Comparison of ENCODE assay signal across 9 cellular contexts in the genomic region with DNA sequence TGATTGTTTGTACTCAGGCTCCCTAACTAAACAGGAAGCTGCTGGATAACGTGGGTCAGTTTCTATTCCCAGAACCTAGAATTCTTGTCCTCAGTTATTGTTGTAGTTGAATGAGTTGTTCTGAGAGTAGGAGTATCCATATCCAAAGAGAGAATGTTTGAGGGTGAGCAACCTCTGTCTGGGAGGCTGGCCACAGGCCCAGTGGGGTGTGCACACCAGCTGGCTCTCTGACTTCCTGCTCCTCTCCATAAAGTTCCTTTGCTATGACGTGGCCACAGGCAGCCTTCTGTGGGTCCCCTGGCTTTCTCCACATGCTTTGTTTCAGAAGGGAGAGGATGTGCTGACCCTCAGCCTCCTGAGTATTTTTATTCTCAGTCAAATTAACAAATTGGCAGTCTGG. TPM values are rescaled to one million over a fixed set of nuclear protein-coding genes. Genes with fewer than 3 reads are reported as not detected.
A peak's percentile ranks its signal among the peaks of the same experiment; 100 is the strongest.
DNase-seq lines count a peak whose midpoint lies in the region; ATAC-seq, FAIRE-seq and TF ChIP-seq lines count a peak whose summit lies in the region.
"Had no signal": no experiment of that assay in that cellular context is flagged by ENCODE, and none has a peak within 500 bp of the region (broad histone marks: within the 10 kb centered on the region; RNA-seq: fewer than 3 reads in every experiment).

No MANE protein-coding gene starts in this region.

- H3K36me3 ChIP-seq in heart right ventricle = no peaks in the 10 kb centered on the region

- H3K27ac ChIP-seq in heart right ventricle = no peak overlapping the region
- H3K27ac ChIP-seq: C4-2B had no signal

- no peak for TF ChIP-seq CTCF in heart right ventricle (IDR thresholded peaks at IDR 0.05)

- no peaks in the 10 kb centered on the region for H3K9me3 Mint-ChIP-seq in activated T-cell treated with anti-CD3 and anti-CD28 coated beads, Interleukin-2, amount 50 U/mL, for 72 hours

- peak in 4 of 8 donors; percentile 35 to 87 (median 51) for ATAC-seq in heart right ventricle
- ATAC-seq in Right ventricle myocardium inferior = no peak
- ATAC-seq in activated T-cell treated with anti-CD3 and anti-CD28 coated beads, Interleukin-2, amount 50 U/mL, for 72 hours (replicated peaks in 1 of 2) = no peak
- ATAC-seq in HG03521 (IDR thresholded peaks at IDR 0.05; ENCODE audit: unreplicated experiment) = no peak
- ATAC-seq in HG03378 (IDR thresholded peaks at IDR 0.05; ENCODE audit: unreplicated experiment) = no peak

- H3K4me3 Mint-ChIP-seq in activated T-cell treated with anti-CD3 and anti-CD28 coated beads, Interleukin-2, amount 50 U/mL, for 72 hours = no peak overlapping the region

- no peaks in the 10 kb centered on the region for H3K27me3 Mint-ChIP-seq in activated T-cell treated with anti-CD3 and anti-CD28 coated beads, Interleukin-2, amount 50 U/mL, for 72 hours (ENCODE audit: low read depth)

- intact Hi-C loops in heart right ventricle (cut with DNase I) = no loop called here
- intact Hi-C loops in Right ventricle myocardium inferior (cut with DNase I) = no loop called here

- H3K9me3 ChIP-seq in heart right ventricle = no peaks in the 10 kb centered on the region

- no peaks in the 10 kb centered on the region for H3K36me3 Mint-ChIP-seq in activated T-cell treated with anti-CD3 and anti-CD28 coated beads, Interleukin-2, amount 50 U/mL, for 72 hours (ENCODE audit: insufficient read depth in 2 of 2)

- no peak for FAIRE-seq in urothelium cell line (lab: Jason Lieb, UNC)

- H3K27ac Mint-ChIP-seq in activated T-cell treated with anti-CD3 and anti-CD28 coated beads, Interleukin-2, amount 50 U/mL, for 72 hours = no peak overlapping the region

- no peak overlapping the region for H3K4me3 ChIP-seq in heart right ventricle

- peak; percentile 6 to 13 for DNase-seq in heart right ventricle
- no peak for DNase-seq in Right ventricle myocardium inferior (ENCODE audit: missing footprints)
- peak; percentile 92 for DNase-seq in amniotic epithelial cell (ENCODE audit: low read depth)
- DNase-seq in iPS-NIHi7 (ENCODE audit: extremely low spot score) = peak; percentile 24
- peak; percentile 86 for DNase-seq in urothelium cell line (ENCODE audit: low spot score)
- DNase-seq in activated T-cell treated with anti-CD3 and anti-CD28 coated beads, Interleukin-2, amount 50 U/mL, for 72 hours = no peak

- H3K27me3 ChIP-seq in heart right ventricle = no peaks in the 10 kb centered on the region

- H3K4me1 ChIP-seq in heart right ventricle = peaks cover 0 to 6% (median 0%) of the 10 kb centered on the region in 9 donors

- no peaks in the 10 kb centered on the region for H3K4me1 Mint-ChIP-seq in activated T-cell treated with anti-CD3 and anti-CD28 coated beads, Interleukin-2, amount 50 U/mL, for 72 hours (ENCODE audit: low read depth)

- 32 to 34% methylated on average over 2 of the region's 2 CpGs for WGBS in heart right ventricle, 2 donors

RNA-seq across cellular contexts. Expression of a gene that starts 47.7 kb away (rescaled TPM):
- total RNA-seq in heart right ventricle = 1 to 10 TPM in 5 of 10 donors, under 1 TPM in 5; 0.05 to 4.5 (median 0.98) TPM
- polyA plus RNA-seq in heart right ventricle = under 1 TPM; 0.03 to 0.07 TPM
- total RNA-seq in Right ventricle myocardium inferior = 0.49 TPM
- total RNA-seq in activated T-cell treated with anti-CD3 and anti-CD28 coated beads, Interleukin-2, amount 50 U/mL, for 72 hours = 1 to 10 TPM; 4.4 to 5.8 TPM

Comparison
In these comparisons a context has a peak if more than half of its experiments do, and no peak if none do; other contexts are left out.
1. DNase-seq: peak in heart right ventricle (2 of 2), amniotic epithelial cell (single experiment), iPS-NIHi7 (single experiment) and urothelium cell line (single experiment); none in Right ventricle myocardium inferior (single experiment) and activated T-cell treated with anti-CD3 and anti-CD28 coated beads, Interleukin-2, amount 50 U/mL, for 72 hours (0 of 2).